ENCODE assay signal across 27 cellular contexts in genomic region chr7:44107961-44108767, GRCh38. TPM values are rescaled to one million over a fixed set of nuclear protein-coding genes. Genes with fewer than 3 reads are reported as not detected.
DNase-seq lines count a peak whose midpoint lies in the region; ATAC-seq, FAIRE-seq and TF ChIP-seq lines count a peak whose summit lies in the region.
"Had no signal": no experiment of that assay in that cellular context is flagged by ENCODE, and none has a peak within 500 bp of the region (broad histone marks: within the 10 kb centered on the region; RNA-seq: fewer than 3 reads in every experiment).

No MANE protein-coding gene starts in this region.

- intact Hi-C loops in kidney (cut with DNase I) = no loop called here

- 93% methylated on average over 21 of the region's 21 CpGs for WGBS in thymus

- peak; percentile 73 for DNase-seq in kidney
- no peak for DNase-seq in T-cell
- DNase-seq in NCI-H1105 treated with DMSO at 0.1 percent for 48 hours (lab: John Stamatoyannopoulos, UW) = no peak
- DNase-seq: activated CD4-positive, alpha-beta T cell treated with anti-CD3 and anti-CD28 coated beads, Interleukin-2, amount 10 ng/mL, durations not matched to agents 7 days and 5 days; activated T-cell treated with anti-CD3 and anti-CD28 coated beads, Interleukin-2, amount 50 U/mL, for 48 hours; cerebellar nuclear complex; COR-L47; Karpas-422; MV-4-11; NCI-H1694; NCI-H446 treated with DMSO at 0.1 percent for 48 hours; NCI-H82; nephron progenitor cell; SJCRH30; small intestine; stimulated activated naive CD4-positive, alpha-beta T cell treated with Interleukin-2 at 50 U/mL for 16 hours; testis had no signal

- H3K9me3 ChIP-seq in BLaER1 treated with 17β-estradiol and CSF1 and Interleukin-3, amounts not matched to agents 10 nM and 100 nM (replicated peaks in 1 of 11) = no peaks in the 10 kb centered on the region
- no peaks in the 10 kb centered on the region for H3K9me3 ChIP-seq in HEK293 (ENCODE audit: control insufficient read depth, insufficient read depth, low read depth, low read length)
- H3K9me3 ChIP-seq in kidney (ENCODE audit: control insufficient read depth in 1 of 2, low read length in 2 of 2) = no peaks in the 10 kb centered on the region
- no peaks in the 10 kb centered on the region for H3K9me3 ChIP-seq in thymus (ENCODE audit: control insufficient read depth)
- H3K9me3 ChIP-seq: HAP-1, SJCRH30, testis had no signal

- POLR2A ChIA-PET in HEK293 (lab: Yijun Ruan, JAX) = no interaction called here
- POLR2A ChIA-PET in T-cell (lab: Charles Lee) = no interaction called here

- H3K27me3 ChIP-seq in BLaER1 treated with 17β-estradiol and CSF1 and Interleukin-3, amounts not matched to agents 10 nM and 100 nM = no peaks in the 10 kb centered on the region; a peak in 1 of 22 replicates
- no peaks in the 10 kb centered on the region for H3K27me3 ChIP-seq in thymus (ENCODE audit: control insufficient read depth, insufficient read depth)
- H3K27me3 ChIP-seq: SJCRH30, testis had no signal

- no peak for ATAC-seq in T-cell (replicated peaks in 1 of 4)
- ATAC-seq in GM18867 (IDR thresholded peaks at IDR 0.05; ENCODE audit: unreplicated experiment) = no peak
- ATAC-seq: WTC11 had no signal

- H3K4me1 ChIP-seq in BLaER1 treated with 17β-estradiol and CSF1 and Interleukin-3, amounts not matched to agents 10 nM and 100 nM = peaks cover 25 to 53% (median 39%) of the 10 kb centered on the region in 10 experiments
- H3K4me1 ChIP-seq in HEK293 (ENCODE audit: control insufficient read depth, insufficient read depth, low read length) (no peaks in the 10 kb centered on the region), kidney (ENCODE audit: control insufficient read depth in 1 of 2, insufficient read depth in 1 of 2, low read depth in 1 of 2, low read length in 2 of 2) (peaks cover 0 to 2% of the 10 kb centered on the region in 2 donors), thymus (ENCODE audit: control insufficient read depth, insufficient read depth, low read length) (peaks cover 25% of the 10 kb centered on the region)
- H3K4me1 ChIP-seq: HAP-1 had no signal

- H3K27ac Mint-ChIP-seq in T-cell = no peak overlapping the region
- H3K27ac Mint-ChIP-seq: activated CD4-positive, alpha-beta T cell treated with anti-CD3 and anti-CD28 coated beads, Interleukin-2, amount 10 ng/mL, durations not matched to agents 7 days and 5 days; nephron progenitor cell; WTC11 had no signal

- no peak overlapping the region for H3K4me3 Mint-ChIP-seq in T-cell
- H3K4me3 Mint-ChIP-seq: activated CD4-positive, alpha-beta T cell treated with anti-CD3 and anti-CD28 coated beads, Interleukin-2, amount 10 ng/mL, durations not matched to agents 7 days and 5 days; nephron progenitor cell; WTC11 had no signal

- H3K36me3 ChIP-seq in BLaER1 treated with 17β-estradiol and CSF1 and Interleukin-3, amounts not matched to agents 10 nM and 100 nM = peaks cover 34 to 74% (median 71%) of the 10 kb centered on the region in 11 experiments
- H3K36me3 ChIP-seq in HEK293 (ENCODE audit: control insufficient read depth in 2 of 2, insufficient read depth in 1 of 2, low read length in 2 of 2) (no peaks in the 10 kb centered on the region), kidney (ENCODE audit: control insufficient read depth in 1 of 2, insufficient read depth in 2 of 2, low read length in 2 of 2) (no peaks in the 10 kb centered on the region), thymus (ENCODE audit: control insufficient read depth, insufficient read depth) (peaks cover 68% of the 10 kb centered on the region)
- H3K36me3 ChIP-seq: HAP-1 had no signal

- H3K4me1 Mint-ChIP-seq in T-cell = peaks cover 14 to 20% (median 15%) of the 10 kb centered on the region in 3 donors

- peaks cover 0 to 23% of the 10 kb centered on the region in 2 donors for H3K27me3 Mint-ChIP-seq in T-cell

- FAIRE-seq in kidney (lab: Jason Lieb, UNC) = no peak
- FAIRE-seq: endothelial cell of umbilical vein, GM12891, small intestine had no signal

- peak overlapping the region in 3 of 11 experiments; percentile 28 to 79 (median 43); a peak in 5 of 22 replicates for H3K27ac ChIP-seq in BLaER1 treated with 17β-estradiol and CSF1 and Interleukin-3, amounts not matched to agents 10 nM and 100 nM
- H3K27ac ChIP-seq in HEK293 (ENCODE audit: extremely low read depth, low read depth, low read length) (no peak overlapping the region), kidney (ENCODE audit: low read depth in 2 of 2, low read length in 2 of 2) (no peak overlapping the region), thymus (ENCODE audit: low read depth) (peak overlapping the region; percentile 20)
- H3K27ac ChIP-seq: C4-2B, hepatocyte, SJCRH30 had no signal

- no peak overlapping the region; a peak in 1 of 20 replicates for H3K4me3 ChIP-seq in BLaER1 treated with 17β-estradiol and CSF1 and Interleukin-3, amounts not matched to agents 10 nM and 100 nM
- H3K4me3 ChIP-seq in HEK293 (ENCODE audit: low read depth, low read length) (no peak overlapping the region), kidney (ENCODE audit: low read length in 2 of 2) (no peak overlapping the region), thymus (ENCODE audit: low read length) (peak overlapping the region; percentile 8)
- H3K4me3 ChIP-seq: HAP-1, hepatocyte, SJCRH30, testis had no signal

- H3K9ac ChIP-seq in BLaER1 treated with 17β-estradiol and CSF1 and Interleukin-3, amounts not matched to agents 10 nM and 100 nM = peak overlapping the region in 7 of 11 experiments; percentile 22 to 89 (median 86); a peak in 11 of 22 replicates
- no peak overlapping the region for H3K9ac ChIP-seq in kidney (ENCODE audit: low read length in 2 of 2)

- H3K4me2 ChIP-seq in BLaER1 treated with 17β-estradiol and CSF1 and Interleukin-3, amounts not matched to agents 10 nM and 100 nM = peak overlapping the region in 4 of 11 experiments; percentile 90 to 98 (median 94); a peak in 7 of 22 replicates
- H3K4me2 ChIP-seq: hepatocyte had no signal

- TF ChIP-seq CTCF in HEK293 (tag by site-specific recombination; IDR thresholded peaks at IDR 0.05) (no peak), kidney (IDR thresholded peaks at IDR 0.05; ENCODE audit: borderline replicate concordance, extremely low read depth, insufficient read depth) (no peak)

- peaks cover 3% of the 10 kb centered on the region for H3K36me3 Mint-ChIP-seq in T-cell

- H3K9me3 Mint-ChIP-seq in T-cell = no peaks in the 10 kb centered on the region
- H3K9me3 Mint-ChIP-seq: activated CD4-positive, alpha-beta T cell treated with anti-CD3 and anti-CD28 coated beads, Interleukin-2, amount 10 ng/mL, durations not matched to agents 7 days and 5 days; nephron progenitor cell; WTC11 had no signal

- CTCF ChIA-PET in HEK293 (lab: Yijun Ruan, JAX) (interaction anchor here (1.8 kb wide), 1 partner anchor 90 kb away, joined by 6 read pairs; no protein-coding TSS in a partner anchor), T-cell (lab: Charles Lee) (no interaction called here)

- H4K20me1 ChIP-seq in BLaER1 treated with 17β-estradiol and CSF1 and Interleukin-3, amounts not matched to agents 10 nM and 100 nM = peaks cover 0 to 87% (median 82%) of the 10 kb centered on the region in 11 experiments; a peak in 18 of 22 replicates

TF ChIP-seq in HEK293, 187 proteins besides CTCF, POLR2A, EP300 and RAD21:
- TF ChIP-seq ZIC2 (tag by site-specific recombination; IDR thresholded peaks at IDR 0.05) (peak; percentile 44), ZNF280C (tag by site-specific recombination; IDR thresholded peaks at IDR 0.05) (no peak), ZNF501 (tag by site-specific recombination; IDR thresholded peaks at IDR 0.05) (no peak)

RNA-seq across cellular contexts. Expression of gene AEBP1, which starts 4.0 kb away (rescaled TPM):
- total RNA-seq in kidney (164 TPM), T-cell (10 to 100 TPM; 18.1 to 28.4 (median 23.1) TPM)
- polyA plus RNA-seq in kidney (ENCODE audit: insufficient read depth, low read depth, low replicate concordance) (89.4 TPM), thymus (126 TPM)

RNA-seq across cellular contexts. Expression of gene POLD2, which starts 15.2 kb away (rescaled TPM):
- 60.0 TPM for total RNA-seq in kidney
- 119 TPM for polyA plus RNA-seq in kidney (ENCODE audit: insufficient read depth, low read depth, low replicate concordance)
- 44.0 TPM for polyA plus RNA-seq in thymus
- total RNA-seq in T-cell = 10 to 100 TPM; 53.4 to 85.1 (median 72.6) TPM

RNA-seq across cellular contexts. Expression of gene POLM, which starts 25.8 kb away (rescaled TPM):
- total RNA-seq in kidney (41.4 TPM), T-cell (10 to 100 TPM; 39.5 to 81.9 (median 70.7) TPM)
- polyA plus RNA-seq in kidney (ENCODE audit: insufficient read depth, low read depth, low replicate concordance) (16.3 TPM), thymus (38.6 TPM)

RNA-seq across cellular contexts. Expression of gene MYL7, which starts 33.0 kb away (rescaled TPM):
- total RNA-seq in kidney (not detected), T-cell (not detected)
- polyA plus RNA-seq in kidney (ENCODE audit: insufficient read depth, low read depth, low replicate concordance) (not detected), thymus (0.73 TPM)
- total RNA-seq: activated CD4-positive, alpha-beta T cell treated with anti-CD3 and anti-CD28 coated beads, Interleukin-2, amount 10 ng/mL, durations not matched to agents 7 days and 5 days; endothelial cell of umbilical vein; SJCRH30 had no signal
- polyA plus RNA-seq: endothelial cell of umbilical vein had no signal

RNA-seq across cellular contexts. Expression of gene PGAM2, which starts 42.8 kb away (rescaled TPM):
- 2.1 TPM for total RNA-seq in kidney
- polyA plus RNA-seq in kidney (ENCODE audit: insufficient read depth, low read depth, low replicate concordance) = 37.7 TPM
- polyA plus RNA-seq in thymus = 5.7 TPM
- total RNA-seq in T-cell = 1 to 10 TPM; 1.1 to 2.9 (median 1.7) TPM
- total RNA-seq: endothelial cell of umbilical vein, SJCRH30 had no signal
- polyA plus RNA-seq: hepatocyte had no signal

Comparison
In these comparisons a context has a peak if more than half of its experiments do, and no peak if none do; other contexts are left out.
1. H3K9ac ChIP-seq: peak in BLaER1 treated with 17β-estradiol and CSF1 and Interleukin-3, amounts not matched to agents 10 nM and 100 nM (7 of 11); none in kidney (0 of 2).